Comparison of ENCODE assay signal across 8 cellular contexts in genomic region chr17:63549289-63549945, GRCh38. TPM values are rescaled to one million over a fixed set of nuclear protein-coding genes. Genes with fewer than 3 reads are reported as not detected.
DNase-seq lines count a peak whose midpoint lies in the region; ATAC-seq, FAIRE-seq and TF ChIP-seq lines count a peak whose summit lies in the region.

No MANE protein-coding gene starts in this region.

- TF ChIP-seq CTCF in esophagus squamous epithelium (IDR thresholded peaks at IDR 0.05) = no peak
- no peak for TF ChIP-seq CTCF in pancreas (IDR thresholded peaks at IDR 0.05)
- TF ChIP-seq CTCF in GM13976 (IDR thresholded peaks at IDR 0.05; ENCODE audit: borderline replicate concordance, control extremely low read depth, extremely low read depth, insufficient read depth, missing control alignments) = no peak

- H3K9ac ChIP-seq in SK-N-MC (ENCODE audit: insufficient read length) = peak overlapping the region; percentile 92

- TF ChIP-seq POLR2A in esophagus squamous epithelium (IDR thresholded peaks at IDR 0.05) = no peak

- H3K4me3 ChIP-seq in SK-N-MC = peak overlapping the region; percentile 99
- peak overlapping the region; percentile 80 to 97 (median 92) for H3K4me3 ChIP-seq in esophagus squamous epithelium
- H3K4me3 ChIP-seq in pancreas = peak overlapping the region; percentile 37 to 95 (median 67)

- peak; percentile 25 for ATAC-seq in GM18511 (IDR thresholded peaks at IDR 0.05; ENCODE audit: unreplicated experiment)
- ATAC-seq in HG02623 (IDR thresholded peaks at IDR 0.05; ENCODE audit: unreplicated experiment) = peak; percentile 13
- ATAC-seq in pancreas = peak in 3 of 4 donors; percentile 12 to 26 (median 13)

- H3K27me3 ChIP-seq in esophagus squamous epithelium (no peaks in the 10 kb centered on the region), pancreas (no peaks in the 10 kb centered on the region)

- no peaks in the 10 kb centered on the region for H3K9me3 ChIP-seq in SK-N-MC (ENCODE audit: low read depth, low read length)
- H3K9me3 ChIP-seq in esophagus squamous epithelium = no peaks in the 10 kb centered on the region
- no peaks in the 10 kb centered on the region for H3K9me3 ChIP-seq in pancreas

- in situ Hi-C loops in GM13976 (cut with MboI; ENCODE audit: low sequenced_read_pairs, unreplicated experiment) = no loop called here

- peaks cover 15% of the 10 kb centered on the region for H3K36me3 ChIP-seq in SK-N-MC (ENCODE audit: insufficient read depth, low read length)
- H3K36me3 ChIP-seq in esophagus squamous epithelium = no peaks in the 10 kb centered on the region
- no peaks in the 10 kb centered on the region for H3K36me3 ChIP-seq in pancreas

- intact Hi-C loops in esophagus squamous epithelium (cut with DNase I) (no loop called here), pancreas (cut with DNase I) (no loop called here)

- H3K27ac ChIP-seq in SK-N-MC (peak overlapping the region; percentile 49; the same call in 1 of the 2 replicates), esophagus squamous epithelium (peak overlapping the region; percentile 72 to 91 (median 91)), pancreas (peak overlapping the region; percentile 70 to 94 (median 82))

- DNase-seq in SK-N-MC (ENCODE audit: low read depth, low spot score) (no peak), esophagus squamous epithelium (lab: John Stamatoyannopoulos, UW) (no peak), pancreas (peak in 3 of 6 donors; percentile 16 to 69 (median 32)), NCI-H226 (no peak), GM13976 (ENCODE audit: low spot score) (no peak)
- no peak for DNase-seq in activated CD4-positive, alpha-beta T cell treated with anti-CD3 and anti-CD28 coated beads, Interleukin-2, amount 50 U/mL, for 48 hours

- peaks cover 22 to 44% (median 28%) of the 10 kb centered on the region in 3 donors for H3K4me1 ChIP-seq in esophagus squamous epithelium
- peaks cover 0 to 17% (median 8%) of the 10 kb centered on the region in 3 donors for H3K4me1 ChIP-seq in pancreas

- 17 to 40% methylated on average over 7 to 17 of the region's 18 CpGs for WGBS in esophagus squamous epithelium, 2 donors
- 15 to 19% methylated on average over 18 of the region's 18 CpGs for WGBS in pancreas, 2 donors

- no peak for FAIRE-seq in pancreas (lab: Jason Lieb, UNC)

RNA-seq across cellular contexts. Expression of gene DCAF7, which starts 0.9 kb away (rescaled TPM):
- total RNA-seq in esophagus squamous epithelium (10 to 100 TPM; 24.8 to 29.7 (median 25.9) TPM), pancreas (10 to 100 TPM; 21.8 to 39.2 (median 25.6) TPM)
- polyA plus RNA-seq in pancreas = 10 to 100 TPM in 1 of 2 donors, 1 to 10 TPM in 1; 7.1 to 14.1 TPM

RNA-seq across cellular contexts. Expression of gene KCNH6, which starts 26.3 kb away (rescaled TPM):
- total RNA-seq in esophagus squamous epithelium (not detected), pancreas (1 to 10 TPM in 2 of 6 donors, under 1 TPM in 4; 0.35 to 1.3 (median 0.50) TPM)
- polyA plus RNA-seq in pancreas = 10 to 100 TPM in 1 of 2 donors, 1 to 10 TPM in 1; 2.5 to 12.5 TPM

RNA-seq across cellular contexts. Expression of gene TACO1, which starts 51.3 kb away (rescaled TPM):
- total RNA-seq in esophagus squamous epithelium (10 to 100 TPM in 3 of 4 donors, 1 to 10 TPM in 1; 7.6 to 16.6 (median 12.7) TPM), pancreas (10 to 100 TPM in 1 of 6 donors, 1 to 10 TPM in 5; 5.6 to 10.5 (median 7.6) TPM)
- 10 to 100 TPM in 1 of 2 donors, 1 to 10 TPM in 1; 9.5 to 11.6 TPM for polyA plus RNA-seq in pancreas
